ENCODE assay signal across 9 cellular contexts in genomic region chr3:36911990-36912804, GRCh38. TPM values are rescaled to one million over a fixed set of nuclear protein-coding genes. Genes with fewer than 3 reads are reported as not detected.
A peak's percentile ranks its signal among the peaks of the same experiment; 100 is the strongest.
DNase-seq lines count a peak whose midpoint lies in the region; ATAC-seq and TF ChIP-seq lines count a peak whose summit lies in the region.
"Had no signal": no experiment of that assay in that cellular context is flagged by ENCODE, and none has a peak within 500 bp of the region (broad histone marks: within the 10 kb centered on the region; RNA-seq: fewer than 3 reads in every experiment).

No MANE protein-coding gene starts in this region.

- no peaks in the 10 kb centered on the region for H3K36me3 Mint-ChIP-seq in memory B cell

- peaks cover 0 to 3% of the 10 kb centered on the region in 2 donors for H3K4me1 ChIP-seq in gastrocnemius medialis

- H3K4me3 ChIP-seq in astrocyte of the cerebellum (ENCODE audit: low read depth, low read length) (no peak overlapping the region), gastrocnemius medialis (no peak overlapping the region)

- peak overlapping the region; percentile 95 for H3K27ac Mint-ChIP-seq in memory B cell

- peak overlapping the region; percentile 17 for H3K4me3 Mint-ChIP-seq in memory B cell

- H3K9me3 Mint-ChIP-seq in memory B cell: no peaks in the 10 kb centered on the region

- no peak for TF ChIP-seq POLR2A in gastrocnemius medialis (IDR thresholded peaks at IDR 0.05)

- peaks cover 38% of the 10 kb centered on the region for H3K4me1 Mint-ChIP-seq in memory B cell

- H3K27me3 Mint-ChIP-seq in memory B cell: no peaks in the 10 kb centered on the region

- H3K27me3 ChIP-seq in gastrocnemius medialis: no peaks in the 10 kb centered on the region

- no peaks in the 10 kb centered on the region for H3K9me3 ChIP-seq in gastrocnemius medialis

- H3K36me3 ChIP-seq in gastrocnemius medialis: no peaks in the 10 kb centered on the region

- ATAC-seq in GM18499 (IDR thresholded peaks at IDR 0.05; ENCODE audit: insufficient read depth, unreplicated experiment): peak; percentile 97
- ATAC-seq in HG02852 (IDR thresholded peaks at IDR 0.05; ENCODE audit: unreplicated experiment): peak; percentile 94
- peak; percentile 88 for ATAC-seq in memory B cell (ENCODE audit: low read depth)
- no peak for ATAC-seq in gastrocnemius medialis
- ATAC-seq: HCT116 had no signal

- intact Hi-C loops in gastrocnemius medialis (cut with DNase I; ENCODE audit: low total_unique reads): no loop called here

- peak overlapping the region in 1 of 4 donors; percentile 14 for H3K27ac ChIP-seq in gastrocnemius medialis

- DNase-seq in ACHN: peak; percentile 61
- peak; percentile 2 for DNase-seq in NCI-H69 (lab: John Stamatoyannopoulos, UW)
- DNase-seq in astrocyte of the cerebellum (ENCODE audit: low read depth): peak; percentile 50
- DNase-seq in memory B cell (ENCODE audit: low spot score in 2 of 2): peak in 1 of 2 donors; percentile 70
- no peak for DNase-seq in GOT3 (lab: John Stamatoyannopoulos, UW)
- no peak for DNase-seq in gastrocnemius medialis

- in situ Hi-C loops in ACHN (cut with HindIII; ENCODE audit: low pct_ligation_motif_present, low pct_unique_long_range_greater_than_20kb, low sequenced_read_pairs) (no loop called here), astrocyte of the cerebellum (cut with HindIII; ENCODE audit: low sequenced_read_pairs) (no loop called here), gastrocnemius medialis (cut with MboI; ENCODE audit: low sequenced_read_pairs in 4 of 4) (no loop called here)

- TF ChIP-seq CTCF in astrocyte of the cerebellum (IDR thresholded peaks at IDR 0.05; ENCODE audit: low read depth, low read length, missing control alignments): no peak
- no peak for TF ChIP-seq CTCF in gastrocnemius medialis (IDR thresholded peaks at IDR 0.05 in 4 of 5, conservative IDR thresholded peaks at IDR 0.05 in 1 of 5)

RNA-seq across cellular contexts. Expression of gene TRANK1, which starts 32.7 kb away (rescaled TPM):
- 1 to 10 TPM; 2.1 to 4.6 (median 2.4) TPM for total RNA-seq in gastrocnemius medialis

Comparison
In these comparisons a context has a peak if more than half of its experiments do, and no peak if none do; other contexts are left out.
1. DNase-seq: peak in ACHN (single experiment), NCI-H69 (single experiment) and astrocyte of the cerebellum (single experiment); none in GOT3 (single experiment) and gastrocnemius medialis (0 of 2).
2. ATAC-seq: peak in GM18499 (single experiment), HG02852 (single experiment) and memory B cell (single experiment); none in gastrocnemius medialis (0 of 2).